In genomic region chr15:66943456-66944095, GRCh38 we compare ENCODE assay signal across 12 cellular contexts.
DNase-seq lines count a peak whose midpoint lies in the region; ATAC-seq and TF ChIP-seq lines count a peak whose summit lies in the region.
"Had no signal": no experiment of that assay in that cellular context is flagged by ENCODE, and none has a peak within 500 bp of the region (broad histone marks: within the 10 kb centered on the region; RNA-seq: fewer than 3 reads in every experiment).

No MANE protein-coding gene starts in this region.

- peaks cover 18% of the 10 kb centered on the region for H3K27me3 Mint-ChIP-seq in type B pancreatic cell

- ATAC-seq in HG02623 (IDR thresholded peaks at IDR 0.05; ENCODE audit: unreplicated experiment) (no peak), GM19023 (IDR thresholded peaks at IDR 0.05; ENCODE audit: unreplicated experiment) (no peak)
- ATAC-seq: gastroesophageal sphincter, left lung had no signal

- H3K36me3 Mint-ChIP-seq in type B pancreatic cell = no peaks in the 10 kb centered on the region

- H3K4me1 Mint-ChIP-seq in type B pancreatic cell (ENCODE audit: unreplicated experiment) = peaks cover 7% of the 10 kb centered on the region

- DNase-seq in NCI-H1694 treated with DMSO at 0.1 percent for 48 hours (lab: John Stamatoyannopoulos, UW) (peak; percentile 27), SHP77 treated with DMSO at 0.1 percent for 48 hours (lab: John Stamatoyannopoulos, UW) (peak; percentile 28), myocyte (ENCODE audit: low read depth) (peak; percentile 39), type B pancreatic cell (ENCODE audit: extremely low spot score, unreplicated experiment) (no peak), OCI-M1 (lab: John Stamatoyannopoulos, UW) (no peak)
- DNase-seq: Calu3, left lung, substantia nigra had no signal

- H3K27ac Mint-ChIP-seq in type B pancreatic cell = no peak overlapping the region

- H3K9me3 Mint-ChIP-seq in type B pancreatic cell = no peaks in the 10 kb centered on the region

- TF ChIP-seq CTCF in GM12873 (IDR thresholded peaks at IDR 0.05; ENCODE audit: insufficient read depth, low read depth, low read length, missing control alignments) (peak; percentile 30), type B pancreatic cell (conservative IDR thresholded peaks at IDR 0.05) (no peak)

- H3K4me3 Mint-ChIP-seq in type B pancreatic cell = no peak overlapping the region

Comparison
In these comparisons a context has a peak if more than half of its experiments do, and no peak if none do; other contexts are left out.
1. DNase-seq: peak in NCI-H1694 treated with DMSO at 0.1 percent for 48 hours (single experiment), SHP77 treated with DMSO at 0.1 percent for 48 hours (single experiment) and myocyte (single experiment); none in type B pancreatic cell (single experiment) and OCI-M1 (single experiment).